1 cellular context compared by ENCODE assay signal in genomic region chr17:60160829-60161501, GRCh38.
TF ChIP-seq lines count a peak whose summit lies in the region.

No MANE protein-coding gene starts in this region.

TF ChIP-seq in K562, 482 proteins besides CTCF, POLR2A, EP300 and RAD21:
- TF ChIP-seq ZFP30 (CRISPR knock-in tag; IDR thresholded peaks at IDR 0.05; ENCODE audit: borderline replicate concordance), result no peak
- TF ChIP-seq ZNF263 (CRISPR knock-in tag; IDR thresholded peaks at IDR 0.05; ENCODE audit: borderline replicate concordance), result peak; percentile 67; the same call in 1 of the 2 replicates
- peak in 1 of 3 experiments; percentile 60; a peak in 1 of 6 replicates for TF ChIP-seq ZBTB11 (CRISPR knock-in tag; IDR thresholded peaks at IDR 0.05)
TF ChIP-seq in K562: peak in this region for 2.
